In genomic region chr14:55028066-55028465, GRCh38 we compare ENCODE assay signal across 8 cellular contexts. TPM values are rescaled to one million over a fixed set of nuclear protein-coding genes. Genes with fewer than 3 reads are reported as not detected.
DNase-seq lines count a peak whose midpoint lies in the region; ATAC-seq and TF ChIP-seq lines count a peak whose summit lies in the region.

No MANE protein-coding gene starts in this region.

- H3K79me2 ChIP-seq in KMS-11 (ENCODE audit: insufficient read depth, low read depth): peaks cover 62% of the 10 kb centered on the region

- peaks cover 4% of the 10 kb centered on the region for H3K36me3 Mint-ChIP-seq in CD4-positive, CD25-positive, alpha-beta regulatory T cell
- no peaks in the 10 kb centered on the region for H3K36me3 Mint-ChIP-seq in chondrocyte (ENCODE audit: low read depth)
- peaks cover 24% of the 10 kb centered on the region for H3K36me3 Mint-ChIP-seq in natural killer cell treated with Interleukin-12 subunit alpha and Interleukin-12 subunit beta and Interleukin-15 and Interleukin-18, amount 100 ng/mL, for 72 hours

- peaks cover 4% of the 10 kb centered on the region for H3K36me3 ChIP-seq in CD4-positive, CD25-positive, alpha-beta regulatory T cell (ENCODE audit: control insufficient read depth, insufficient read depth, low read length)
- H3K36me3 ChIP-seq in KMS-11 (ENCODE audit: insufficient read depth): no peaks in the 10 kb centered on the region

- no peaks in the 10 kb centered on the region for H4K20me1 ChIP-seq in KMS-11 (ENCODE audit: insufficient read depth)

- peaks cover 0 to 2% (median 0%) of the 10 kb centered on the region in 7 donors for H3K9me3 Mint-ChIP-seq in CD4-positive, CD25-positive, alpha-beta regulatory T cell
- no peaks in the 10 kb centered on the region for H3K9me3 Mint-ChIP-seq in chondrocyte (ENCODE audit: low read depth)
- H3K9me3 Mint-ChIP-seq in natural killer cell treated with Interleukin-12 subunit alpha and Interleukin-12 subunit beta and Interleukin-15 and Interleukin-18, amount 100 ng/mL, for 72 hours: no peaks in the 10 kb centered on the region

- H3K27ac Mint-ChIP-seq in CD4-positive, CD25-positive, alpha-beta regulatory T cell: peak overlapping the region in 2 of 3 donors; percentile 88
- H3K27ac Mint-ChIP-seq in chondrocyte (ENCODE audit: unreplicated experiment): peak overlapping the region; percentile 95
- H3K27ac Mint-ChIP-seq in natural killer cell treated with Interleukin-12 subunit alpha and Interleukin-12 subunit beta and Interleukin-15 and Interleukin-18, amount 100 ng/mL, for 72 hours: peak overlapping the region; percentile 95 to 96

- H3K9me3 ChIP-seq in CD4-positive, CD25-positive, alpha-beta regulatory T cell (ENCODE audit: control insufficient read depth in 2 of 2, low read length in 2 of 2): no peaks in the 10 kb centered on the region

- DNase-seq in CD4-positive, CD25-positive, alpha-beta regulatory T cell: no peak
- DNase-seq in chondrocyte (ENCODE audit: low spot score) (no peak), iPS-NIHi7 (ENCODE audit: extremely low spot score) (no peak), hypothalamus (lab: John Stamatoyannopoulos, UW) (no peak), D341Med (ENCODE audit: low spot score) (no peak)
- no peak for DNase-seq in natural killer cell treated with Interleukin-12 subunit alpha and Interleukin-12 subunit beta and Interleukin-15 and Interleukin-18, amount 100 ng/mL, for 72 hours (ENCODE audit: low spot score)

- H3K27me3 Mint-ChIP-seq in CD4-positive, CD25-positive, alpha-beta regulatory T cell: no peaks in the 10 kb centered on the region
- H3K27me3 Mint-ChIP-seq in chondrocyte (ENCODE audit: low read depth): no peaks in the 10 kb centered on the region
- H3K27me3 Mint-ChIP-seq in natural killer cell treated with Interleukin-12 subunit alpha and Interleukin-12 subunit beta and Interleukin-15 and Interleukin-18, amount 100 ng/mL, for 72 hours: no peaks in the 10 kb centered on the region

- ATAC-seq in CD4-positive, CD25-positive, alpha-beta regulatory T cell (ENCODE audit: low read depth in 2 of 2): no peak
- ATAC-seq in natural killer cell treated with Interleukin-12 subunit alpha and Interleukin-12 subunit beta and Interleukin-15 and Interleukin-18, amount 100 ng/mL, for 72 hours: no peak
- no peak for ATAC-seq in HG03280 (IDR thresholded peaks at IDR 0.05; ENCODE audit: unreplicated experiment)

- H3K27me3 ChIP-seq in CD4-positive, CD25-positive, alpha-beta regulatory T cell (ENCODE audit: control insufficient read depth, insufficient read depth, low read length): no peaks in the 10 kb centered on the region
- H3K27me3 ChIP-seq in KMS-11 (ENCODE audit: insufficient read depth, low read depth): no peaks in the 10 kb centered on the region

- H3K4me3 Mint-ChIP-seq in CD4-positive, CD25-positive, alpha-beta regulatory T cell: peak overlapping the region; percentile 89 to 99 (median 90)
- peak overlapping the region; percentile 92 for H3K4me3 Mint-ChIP-seq in chondrocyte (ENCODE audit: unreplicated experiment)
- H3K4me3 Mint-ChIP-seq in natural killer cell treated with Interleukin-12 subunit alpha and Interleukin-12 subunit beta and Interleukin-15 and Interleukin-18, amount 100 ng/mL, for 72 hours: peak overlapping the region; percentile 87

- H3K4me3 ChIP-seq in CD4-positive, CD25-positive, alpha-beta regulatory T cell (ENCODE audit: low read depth, low read length): peak overlapping the region; percentile 95
- no peak overlapping the region for H3K4me3 ChIP-seq in KMS-11 (IDR thresholded peaks at IDR 0.05; ENCODE audit: insufficient read depth, low read depth, low read length)

- peaks cover 35% of the 10 kb centered on the region for H3K4me1 ChIP-seq in CD4-positive, CD25-positive, alpha-beta regulatory T cell (ENCODE audit: control insufficient read depth, insufficient read depth, low read length, poor library complexity, severe bottlenecking)
- peaks cover 31% of the 10 kb centered on the region for H3K4me1 ChIP-seq in KMS-11 (ENCODE audit: low read depth, poor library complexity, severe bottlenecking)

- H2AFZ ChIP-seq in KMS-11 (ENCODE audit: low read depth): no peak overlapping the region

- peaks cover 39 to 64% (median 50%) of the 10 kb centered on the region in 4 donors for H3K4me1 Mint-ChIP-seq in CD4-positive, CD25-positive, alpha-beta regulatory T cell
- peaks cover 51% of the 10 kb centered on the region for H3K4me1 Mint-ChIP-seq in chondrocyte (ENCODE audit: low read depth)
- peaks cover 31 to 52% of the 10 kb centered on the region in 2 donors for H3K4me1 Mint-ChIP-seq in natural killer cell treated with Interleukin-12 subunit alpha and Interleukin-12 subunit beta and Interleukin-15 and Interleukin-18, amount 100 ng/mL, for 72 hours (ENCODE audit: low read depth in 2 of 2)

- peak overlapping the region; percentile 85; the same call in 1 of the 2 replicates for H3K9ac ChIP-seq in KMS-11

- peak overlapping the region; percentile 39 for H3K4me2 ChIP-seq in KMS-11

- TF ChIP-seq CTCF in KMS-11 (conservative IDR thresholded peaks at IDR 0.05; ENCODE audit: low read depth, low read length) (no peak), chondrocyte (IDR thresholded peaks at IDR 0.05) (no peak)

- H3K27ac ChIP-seq in CD4-positive, CD25-positive, alpha-beta regulatory T cell (ENCODE audit: insufficient read depth, low read length, poor library complexity, severe bottlenecking): peak overlapping the region; percentile 90
- H3K27ac ChIP-seq in KMS-11: peak overlapping the region; percentile 63; the same call in 1 of the 2 replicates

RNA-seq across cellular contexts. Expression of gene SOCS4, which starts 1.0 kb away (rescaled TPM):
- total RNA-seq in CD4-positive, CD25-positive, alpha-beta regulatory T cell: 28.5 TPM
- polyA plus RNA-seq in CD4-positive, CD25-positive, alpha-beta regulatory T cell: 1 to 10 TPM; 2.5 to 3.8 (median 2.7) TPM
- 23.6 to 29.0 TPM (median 25.0 TPM) in 3 replicates for total RNA-seq in chondrocyte
- total RNA-seq in natural killer cell treated with Interleukin-12 subunit alpha and Interleukin-12 subunit beta and Interleukin-15 and Interleukin-18, amount 100 ng/mL, for 72 hours: 10 to 100 TPM; 36.5 to 50.9 TPM

RNA-seq across cellular contexts. Expression of gene WDHD1, which starts 1.2 kb away (rescaled TPM):
- 4.7 TPM for total RNA-seq in CD4-positive, CD25-positive, alpha-beta regulatory T cell
- 1 to 10 TPM; 1.7 to 3.3 (median 3.0) TPM for polyA plus RNA-seq in CD4-positive, CD25-positive, alpha-beta regulatory T cell
- 7.1 to 15.0 TPM (median 7.6 TPM) in 3 replicates for total RNA-seq in chondrocyte
- 10 to 100 TPM; 33.6 to 51.3 TPM for total RNA-seq in natural killer cell treated with Interleukin-12 subunit alpha and Interleukin-12 subunit beta and Interleukin-15 and Interleukin-18, amount 100 ng/mL, for 72 hours

RNA-seq across cellular contexts. Expression of gene MAPK1IP1L, which starts 23.4 kb away (rescaled TPM):
- total RNA-seq in CD4-positive, CD25-positive, alpha-beta regulatory T cell: 193 TPM
- polyA plus RNA-seq in CD4-positive, CD25-positive, alpha-beta regulatory T cell: 100 to 1,000 TPM in 2 of 4 donors, 10 to 100 TPM in 2; 97.1 to 129 (median 101) TPM
- total RNA-seq in chondrocyte: 85.0 to 91.7 TPM (median 87.3 TPM) in 3 replicates
- 100 to 1,000 TPM in 1 of 2 donors, 10 to 100 TPM in 1; 99.7 to 119 TPM for total RNA-seq in natural killer cell treated with Interleukin-12 subunit alpha and Interleukin-12 subunit beta and Interleukin-15 and Interleukin-18, amount 100 ng/mL, for 72 hours
